2 cellular contexts compared by ENCODE assay signal in genomic region chr12:52980096-52980694, GRCh38.
TF ChIP-seq lines count a peak whose summit lies in the region.

No MANE protein-coding gene starts in this region.

TF ChIP-seq in HepG2, 621 proteins besides CTCF, POLR2A, EP300 and RAD21:
- TF ChIP-seq, protein P1, sequence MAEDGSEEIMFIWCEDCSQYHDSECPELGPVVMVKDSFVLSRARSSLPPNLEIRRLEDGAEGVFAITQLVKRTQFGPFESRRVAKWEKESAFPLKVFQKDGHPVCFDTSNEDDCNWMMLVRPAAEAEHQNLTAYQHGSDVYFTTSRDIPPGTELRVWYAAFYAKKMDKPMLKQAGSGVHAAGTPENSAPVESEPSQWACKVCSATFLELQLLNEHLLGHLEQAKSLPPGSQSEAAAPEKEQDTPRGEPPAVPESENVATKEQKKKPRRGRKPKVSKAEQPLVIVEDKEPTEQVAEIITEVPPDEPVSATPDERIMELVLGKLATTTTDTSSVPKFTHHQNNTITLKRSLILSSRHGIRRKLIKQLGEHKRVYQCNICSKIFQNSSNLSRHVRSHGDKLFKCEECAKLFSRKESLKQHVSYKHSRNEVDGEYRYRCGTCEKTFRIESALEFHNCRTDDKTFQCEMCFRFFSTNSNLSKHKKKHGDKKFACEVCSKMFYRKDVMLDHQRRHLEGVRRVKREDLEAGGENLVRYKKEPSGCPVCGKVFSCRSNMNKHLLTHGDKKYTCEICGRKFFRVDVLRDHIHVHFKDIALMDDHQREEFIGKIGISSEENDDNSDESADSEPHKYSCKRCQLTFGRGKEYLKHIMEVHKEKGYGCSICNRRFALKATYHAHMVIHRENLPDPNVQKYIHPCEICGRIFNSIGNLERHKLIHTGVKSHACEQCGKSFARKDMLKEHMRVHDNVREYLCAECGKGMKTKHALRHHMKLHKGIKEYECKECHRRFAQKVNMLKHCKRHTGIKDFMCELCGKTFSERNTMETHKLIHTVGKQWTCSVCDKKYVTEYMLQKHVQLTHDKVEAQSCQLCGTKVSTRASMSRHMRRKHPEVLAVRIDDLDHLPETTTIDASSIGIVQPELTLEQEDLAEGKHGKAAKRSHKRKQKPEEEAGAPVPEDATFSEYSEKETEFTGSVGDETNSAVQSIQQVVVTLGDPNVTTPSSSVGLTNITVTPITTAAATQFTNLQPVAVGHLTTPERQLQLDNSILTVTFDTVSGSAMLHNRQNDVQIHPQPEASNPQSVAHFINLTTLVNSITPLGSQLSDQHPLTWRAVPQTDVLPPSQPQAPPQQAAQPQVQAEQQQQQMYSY (CRISPR knock-in tag; IDR thresholded peaks at IDR 0.05): 0 out of 2 replicates have a peak, but pooled peaks have one; percentile 55
- no peak for TF ChIP-seq RBM22 (optimal IDR thresholded peaks at IDR 0.05; ENCODE audit: low read length)

TF ChIP-seq in WTC11, 78 proteins besides CTCF, POLR2A, EP300 and RAD21:
- TF ChIP-seq ATF3 (CRISPR knock-in tag; conservative IDR thresholded peaks at IDR 0.05): no peak
- no peak for TF ChIP-seq ZNF263 (CRISPR knock-in tag; IDR thresholded peaks at IDR 0.05; ENCODE audit: low read depth)
- TF ChIP-seq, protein P1 (CRISPR knock-in tag; IDR thresholded peaks at IDR 0.05): peak; percentile 74
